35 cellular contexts compared by ENCODE assay signal in the genomic region with DNA sequence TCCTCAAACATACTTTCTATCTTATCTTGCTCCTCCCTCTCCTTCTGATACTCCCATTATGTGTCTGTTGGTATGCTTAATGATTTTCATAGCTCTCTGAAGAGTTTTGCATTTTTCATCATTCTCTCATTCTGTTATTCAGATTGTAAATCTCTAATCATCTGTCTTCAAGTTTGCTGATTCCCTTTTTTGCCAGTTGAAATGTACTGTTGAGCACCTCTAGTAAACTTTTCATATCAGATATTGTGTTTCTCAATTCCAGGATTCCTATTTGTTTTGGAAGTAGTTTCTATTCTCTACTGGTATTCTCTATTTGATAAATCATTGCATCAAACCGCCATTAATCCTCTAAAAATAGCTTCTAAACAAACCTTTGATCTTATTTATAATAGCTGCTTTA.
"Had no signal": no experiment of that assay in that cellular context is flagged by ENCODE, and none has a peak within 500 bp of the region (broad histone marks: within the 10 kb centered on the region; RNA-seq: fewer than 3 reads in every experiment).

No MANE protein-coding gene starts in this region.

- H3K4me3 ChIP-seq: MG63 had no signal

- H3K27me3 ChIP-seq: MG63 had no signal

- H3K9me3 ChIP-seq: MG63 had no signal

- DNase-seq: Karpas-422, Kasumi-1, MG63, MM.1S, MV-4-11, NCI-H1048, NCI-H1092, NCI-H1092 treated with DMSO at 0.1 percent for 48 hours, NCI-H1105, NCI-H1105 treated with DMSO at 0.1 percent for 48 hours, NCI-H1417, NCI-H1417 treated with DMSO at 0.1 percent for 48 hours, NCI-H1436, NCI-H1436 treated with DMSO at 0.1 percent for 48 hours, NCI-H146, NCI-H1694, NCI-H1694 treated with DMSO at 0.1 percent for 48 hours, NCI-H187, NCI-H187 treated with DMSO at 0.1 percent for 48 hours, NCI-H1930, NCI-H2029, NCI-H2029 treated with DMSO at 0.1 percent for 48 hours, NCI-H2081, NCI-H2081 treated with DMSO at 0.1 percent for 48 hours, NCI-H2107, NCI-H2171, NCI-H2171 treated with DMSO at 0.1 percent for 48 hours, NCI-H2227 treated with DMSO at 0.1 percent for 48 hours, NCI-H226, NCI-H345, NCI-H446, NCI-H446 treated with DMSO at 0.1 percent for 48 hours, NCI-H510A, NCI-H510A treated with DMSO at 0.1 percent for 48 hours, NCI-H524 had no signal

- H3K36me3 ChIP-seq: MG63 had no signal
